8 cellular contexts compared by ENCODE assay signal in the genomic region with DNA sequence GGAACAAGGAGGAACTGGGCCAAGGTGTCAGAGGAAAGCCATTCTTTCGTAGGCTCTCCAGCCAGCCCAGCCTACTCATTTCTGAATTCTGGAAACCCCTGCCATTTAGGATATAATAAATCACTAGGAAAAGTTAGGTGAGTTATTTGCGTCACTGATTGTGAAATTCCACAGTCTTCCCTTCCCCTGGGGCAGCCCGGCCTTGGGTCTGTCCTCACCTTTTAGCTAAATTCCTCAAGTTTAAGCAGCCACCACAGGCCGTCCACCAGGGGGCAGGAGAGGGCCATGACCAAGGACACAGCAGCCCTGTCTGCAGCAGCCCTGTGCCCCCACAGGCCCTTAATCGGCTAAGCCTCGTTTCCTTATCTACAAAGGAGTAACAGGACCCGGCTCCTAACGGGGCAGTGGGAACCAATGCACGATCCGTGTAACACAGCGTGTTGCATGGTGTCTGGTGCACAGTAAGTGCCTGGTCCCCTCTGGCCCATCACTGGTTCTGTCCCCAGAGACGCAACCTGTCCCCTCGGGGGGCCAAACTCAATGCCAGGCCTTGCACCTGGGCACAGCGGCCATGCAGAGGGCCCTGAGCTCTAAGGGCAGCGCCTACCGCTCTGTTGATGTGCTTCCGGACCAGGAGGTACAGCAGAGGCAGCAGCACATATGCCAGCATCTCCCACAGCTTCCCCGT. TPM values are rescaled to one million over a fixed set of nuclear protein-coding genes. Genes with fewer than 3 reads are reported as not detected.
DNase-seq lines count a peak whose midpoint lies in the region; ATAC-seq and TF ChIP-seq lines count a peak whose summit lies in the region.

No MANE protein-coding gene starts in this region.

- no peaks in the 10 kb centered on the region for H3K9me3 ChIP-seq in adipocyte (ENCODE audit: control insufficient read depth, low read length)
- no peaks in the 10 kb centered on the region for H3K9me3 ChIP-seq in heart right ventricle
- no peaks in the 10 kb centered on the region for H3K9me3 ChIP-seq in aorta (ENCODE audit: control insufficient read depth, low read length)

- H3K9ac ChIP-seq in adipocyte (ENCODE audit: low read length) = no peak overlapping the region

- DNase-seq in GM12864 (ENCODE audit: low read depth) (peak; percentile 71), NAMALWA (ENCODE audit: low spot score) (peak; percentile 92), T-helper 1 cell (peak; percentile 55 to 81 (median 71)), adipocyte (ENCODE audit: low read depth) (peak; percentile 90), heart right ventricle (peak; percentile 87 to 89), pulmonary artery endothelial cell (ENCODE audit: low read depth, low spot score) (peak; percentile 67), aorta (peak; percentile 93 to 97)

- TF ChIP-seq CTCF in GM12864 (IDR thresholded peaks at IDR 0.05; ENCODE audit: low read depth, low read length, missing control alignments) (peak; percentile 88), heart right ventricle (IDR thresholded peaks at IDR 0.05) (peak; percentile 88 to 98 (median 90))

- peaks cover 11% of the 10 kb centered on the region for H3K4me1 ChIP-seq in adipocyte (ENCODE audit: control insufficient read depth, insufficient read depth, low read length)
- H3K4me1 ChIP-seq in heart right ventricle = peaks cover 0 to 29% (median 7%) of the 10 kb centered on the region in 9 donors
- no peaks in the 10 kb centered on the region for H3K4me1 ChIP-seq in aorta (ENCODE audit: control insufficient read depth in 1 of 2, insufficient read depth in 2 of 2, low read length in 2 of 2)

- H3K27me3 ChIP-seq in adipocyte (replicated peaks; ENCODE audit: control insufficient read depth, insufficient read depth, low read length) = no peaks in the 10 kb centered on the region
- H3K27me3 ChIP-seq in heart right ventricle = no peaks in the 10 kb centered on the region
- no peaks in the 10 kb centered on the region for H3K27me3 ChIP-seq in aorta (ENCODE audit: control insufficient read depth in 1 of 2, insufficient read depth in 2 of 2, low read length in 1 of 2)

- no peak overlapping the region for H3K4me3 ChIP-seq in GM12864 (ENCODE audit: low read depth, low read length)
- H3K4me3 ChIP-seq in adipocyte (ENCODE audit: low read length) = no peak overlapping the region
- H3K4me3 ChIP-seq in heart right ventricle = no peak overlapping the region
- no peak overlapping the region for H3K4me3 ChIP-seq in aorta (ENCODE audit: low read length in 2 of 2)

- H3K27ac ChIP-seq in heart right ventricle (peak overlapping the region in 1 of 10 donors; percentile 5), aorta (ENCODE audit: low read depth in 1 of 2, low read length in 2 of 2) (no peak overlapping the region)

- H3K36me3 ChIP-seq in adipocyte (ENCODE audit: control insufficient read depth, insufficient read depth, low read length, severe bottlenecking) (no peaks in the 10 kb centered on the region), heart right ventricle (peaks cover 0 to 44% (median 3%) of the 10 kb centered on the region in 9 donors), aorta (ENCODE audit: control insufficient read depth in 1 of 2, insufficient read depth in 2 of 2, low read length in 1 of 2) (no peaks in the 10 kb centered on the region)

- ATAC-seq in heart right ventricle = peak; percentile 46 to 84 (median 76)
- ATAC-seq in aorta (ENCODE audit: low FRiP score) = peak; percentile 87
- no peak for ATAC-seq in HG03354 (IDR thresholded peaks at IDR 0.05; ENCODE audit: poor library complexity, severe bottlenecking, unreplicated experiment)

- intact Hi-C loops in heart right ventricle (cut with DNase I) (loop anchor here in 9 of 10 donors (1.0 to 10.0 kb wide), 7 partner anchors 84 to 384 kb away; no protein-coding TSS in a partner anchor), aorta (cut with DNase I) (loop anchor here (2.0 to 5.0 kb wide), 2 partner anchors 86 kb away; no protein-coding TSS in a partner anchor)

- WGBS in heart right ventricle, 2 donors = 38 to 40% methylated on average over 18 of the region's 18 CpGs
- WGBS in aorta, 2 donors = 37 to 42% methylated on average over 18 of the region's 18 CpGs

RNA-seq across cellular contexts. Expression of a gene that starts 18.1 kb away (rescaled TPM):
- total RNA-seq in heart right ventricle (10 to 100 TPM; 24.4 to 69.1 (median 40.9) TPM), pulmonary artery endothelial cell (3.0 and 3.8 TPM in 2 replicates), aorta (1 to 10 TPM; 7.1 to 7.9 TPM)
- polyA plus RNA-seq in heart right ventricle (1 to 10 TPM; 5.1 to 9.3 TPM), aorta (1 to 10 TPM; 1.1 to 2.4 TPM)

RNA-seq across cellular contexts. Expression of a gene that starts 41.4 kb away (rescaled TPM):
- total RNA-seq in heart right ventricle (10 to 100 TPM in 1 of 10 donors, 1 to 10 TPM in 9; 1.3 to 15.6 (median 4.3) TPM), pulmonary artery endothelial cell (not detected in 2 replicates), aorta (10 to 100 TPM in 1 of 2 donors, 1 to 10 TPM in 1; 5.8 to 17.5 TPM)
- polyA plus RNA-seq in heart right ventricle (1 to 10 TPM in 1 of 2 donors, under 1 TPM in 1; 0.39 to 1.7 TPM), aorta (10 to 100 TPM in 1 of 2 donors, under 1 TPM in 1; 0.31 to 10.5 TPM)
